17 cellular contexts compared by ENCODE assay signal in the genomic region with DNA sequence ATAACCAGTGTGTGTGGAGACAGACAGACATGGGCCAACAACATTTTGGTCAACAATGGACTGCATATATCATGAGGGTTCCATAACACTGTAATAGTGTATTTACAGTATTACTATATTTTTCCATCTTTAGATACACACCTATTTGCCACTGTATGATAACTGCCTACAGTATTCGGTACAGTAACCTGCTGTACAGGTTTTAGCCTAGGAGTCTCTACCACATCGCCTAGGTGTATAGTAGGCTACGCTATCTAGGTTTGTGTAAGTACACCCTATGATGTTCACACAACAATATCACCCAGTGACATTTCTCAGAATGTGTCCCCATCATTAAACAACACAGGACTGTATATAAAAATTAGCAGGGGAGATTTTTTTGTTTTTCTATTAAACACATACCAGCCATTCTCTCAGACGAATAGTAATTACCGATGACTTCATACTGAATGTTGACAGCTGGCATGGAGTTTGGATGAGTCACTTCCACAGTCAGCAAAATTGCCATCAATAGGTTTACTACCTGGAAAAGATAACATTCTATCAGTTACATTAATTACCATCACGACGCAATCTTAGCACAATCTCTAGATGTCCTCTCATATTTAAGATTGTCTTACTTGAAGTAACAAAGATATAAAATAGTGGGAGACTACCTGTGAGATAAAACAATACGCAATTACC. TPM values are rescaled to one million over a fixed set of nuclear protein-coding genes. Genes with fewer than 3 reads are reported as not detected.
DNase-seq lines count a peak whose midpoint lies in the region; ATAC-seq and TF ChIP-seq lines count a peak whose summit lies in the region.
"Had no signal": no experiment of that assay in that cellular context is flagged by ENCODE, and none has a peak within 500 bp of the region (broad histone marks: within the 10 kb centered on the region; RNA-seq: fewer than 3 reads in every experiment).

No MANE protein-coding gene starts in this region.

- H3K27me3 ChIP-seq in psoas muscle (ENCODE audit: insufficient read depth in 3 of 3, low read length in 2 of 3) (no peaks in the 10 kb centered on the region), heart right ventricle (no peaks in the 10 kb centered on the region)
- H3K27me3 ChIP-seq: Peyer's patch, tibial artery had no signal

- 72 to 76% (median 73%) methylated on average over 8 of the region's 8 CpGs for WGBS in psoas muscle, 3 donors
- WGBS in heart right ventricle, 2 donors = 70 to 77% methylated on average over 8 of the region's 8 CpGs

- H3K4me3 ChIP-seq in epithelial cell of esophagus (ENCODE audit: low read length) = no peak overlapping the region
- no peak overlapping the region for H3K4me3 ChIP-seq in psoas muscle
- H3K4me3 ChIP-seq in heart right ventricle = no peak overlapping the region
- H3K4me3 ChIP-seq: Peyer's patch, tibial artery had no signal

- intact Hi-C loops in psoas muscle (cut with DNase I) (no loop called here), heart right ventricle (cut with DNase I) (loop anchor here in 1 of 10 donors (5.0 kb wide), 1 partner anchor 42 kb away; no protein-coding TSS in a partner anchor), posterior vena cava (cut with DNase I) (no loop called here)

- ATAC-seq in psoas muscle = peak in 3 of 4 donors; percentile 46 to 58 (median 49)
- ATAC-seq in heart right ventricle = no peak
- ATAC-seq in GM19395 (IDR thresholded peaks at IDR 0.05; ENCODE audit: unreplicated experiment) = no peak

- peak; percentile 78 for DNase-seq in ELR (ENCODE audit: low read depth)
- DNase-seq in RKO (ENCODE audit: low spot score) = peak; percentile 75
- DNase-seq in epithelial cell of esophagus (ENCODE audit: low read depth) = peak; percentile 83
- no peak for DNase-seq in psoas muscle
- DNase-seq in heart right ventricle = no peak
- no peak for DNase-seq in posterior vena cava (ENCODE audit: low spot score)
- no peak for DNase-seq in NOMO-1 treated with dmso at 0.1 percent for 144 hours (lab: John Stamatoyannopoulos, UW; ENCODE audit: unreplicated experiment)
- DNase-seq: activated CD4-positive, alpha-beta T cell treated with anti-CD3 and anti-CD28 coated beads for 4 hours; activated T-cell treated with anti-CD3 and anti-CD28 coated beads, Interleukin-2, amount 50 U/mL, for 24 hours; AML-193; DMS79 treated with DMSO at 0.1 percent for 48 hours; NCI-H510A treated with DMSO at 0.1 percent for 48 hours; nucleus accumbens; tibial artery had no signal

- H3K27ac ChIP-seq in psoas muscle (no peak overlapping the region), heart right ventricle (no peak overlapping the region)
- H3K27ac ChIP-seq: Peyer's patch, tibial artery had no signal

- no peaks in the 10 kb centered on the region for H3K9me3 ChIP-seq in psoas muscle
- H3K9me3 ChIP-seq in heart right ventricle = no peaks in the 10 kb centered on the region
- H3K9me3 ChIP-seq: Peyer's patch, tibial artery had no signal

- TF ChIP-seq CTCF in epithelial cell of esophagus (IDR thresholded peaks at IDR 0.05; ENCODE audit: insufficient read depth, low read depth, low read length, missing control alignments) = no peak
- TF ChIP-seq CTCF in psoas muscle (IDR thresholded peaks at IDR 0.05) = no peak
- no peak for TF ChIP-seq CTCF in heart right ventricle (IDR thresholded peaks at IDR 0.05)

- H3K36me3 ChIP-seq in psoas muscle (ENCODE audit: insufficient read depth in 1 of 2, low read depth in 1 of 2) (peaks cover 2 to 52% of the 10 kb centered on the region in 2 donors), heart right ventricle (peaks cover 0 to 61% (median 31%) of the 10 kb centered on the region in 9 donors)

- H3K4me1 ChIP-seq in psoas muscle (peaks cover 19% of the 10 kb centered on the region), heart right ventricle (peaks cover 3 to 76% (median 53%) of the 10 kb centered on the region in 9 donors)

RNA-seq across cellular contexts. Expression of gene LAPTM4A, which starts 10.8 kb away (rescaled TPM):
- 10 to 100 TPM; 68.2 to 78.8 (median 70.5) TPM for total RNA-seq in psoas muscle
- polyA plus RNA-seq in psoas muscle = 100 to 1,000 TPM in 2 of 3 donors, 10 to 100 TPM in 1; 88.7 to 124 (median 104) TPM
- 100 to 1,000 TPM; 138 to 325 (median 183) TPM for total RNA-seq in heart right ventricle
- polyA plus RNA-seq in heart right ventricle = 100 to 1,000 TPM in 1 of 2 donors, 10 to 100 TPM in 1; 83.3 to 208 TPM
- total RNA-seq in posterior vena cava = 100 to 1,000 TPM; 199 to 230 TPM

RNA-seq across cellular contexts. Expression of gene MATN3, which starts 28.2 kb away (rescaled TPM):
- total RNA-seq in psoas muscle (under 1 TPM in 2 of 4 donors, not detected in 2; 0.15 to 0.78 TPM), heart right ventricle (under 1 TPM in 5 of 10 donors, not detected in 5; 0.09 to 0.36 (median 0.20) TPM), posterior vena cava (1 to 10 TPM; 1.2 to 2.3 TPM)
- polyA plus RNA-seq in psoas muscle (under 1 TPM; 0.20 to 0.40 (median 0.25) TPM), heart right ventricle (under 1 TPM; 0.35 to 0.37 TPM)
- total RNA-seq: T-helper 2 cell treated with Interferon-gamma antibody and Interleukin-4, amounts not matched to agents 100 ng/mL and 5 ng/mL, for 36 hours had no signal

RNA-seq across cellular contexts. Expression of gene WDR35, which starts 50.7 kb away (rescaled TPM):
- total RNA-seq in psoas muscle = 1 to 10 TPM; 3.0 to 6.1 (median 3.5) TPM
- 1 to 10 TPM; 1.7 to 3.7 (median 2.2) TPM for polyA plus RNA-seq in psoas muscle
- 1 to 10 TPM; 4.5 to 8.3 (median 6.0) TPM for total RNA-seq in heart right ventricle
- 1 to 10 TPM; 2.3 to 2.5 TPM for polyA plus RNA-seq in heart right ventricle
- 10 to 100 TPM in 1 of 2 donors, 1 to 10 TPM in 1; 9.6 to 10.7 TPM for total RNA-seq in posterior vena cava

Comparison
In these comparisons a context has a peak if more than half of its experiments do, and no peak if none do; other contexts are left out.
1. DNase-seq: peak in ELR (single experiment), RKO (single experiment) and epithelial cell of esophagus (single experiment); none in psoas muscle (0 of 2), heart right ventricle (0 of 2), posterior vena cava (single experiment) and NOMO-1 treated with dmso at 0.1 percent for 144 hours (single experiment).
2. ATAC-seq: peak in psoas muscle (3 of 4); none in heart right ventricle (0 of 8) and GM19395 (single experiment).